Comparison of ENCODE assay signal across 8 cellular contexts in the genomic region with DNA sequence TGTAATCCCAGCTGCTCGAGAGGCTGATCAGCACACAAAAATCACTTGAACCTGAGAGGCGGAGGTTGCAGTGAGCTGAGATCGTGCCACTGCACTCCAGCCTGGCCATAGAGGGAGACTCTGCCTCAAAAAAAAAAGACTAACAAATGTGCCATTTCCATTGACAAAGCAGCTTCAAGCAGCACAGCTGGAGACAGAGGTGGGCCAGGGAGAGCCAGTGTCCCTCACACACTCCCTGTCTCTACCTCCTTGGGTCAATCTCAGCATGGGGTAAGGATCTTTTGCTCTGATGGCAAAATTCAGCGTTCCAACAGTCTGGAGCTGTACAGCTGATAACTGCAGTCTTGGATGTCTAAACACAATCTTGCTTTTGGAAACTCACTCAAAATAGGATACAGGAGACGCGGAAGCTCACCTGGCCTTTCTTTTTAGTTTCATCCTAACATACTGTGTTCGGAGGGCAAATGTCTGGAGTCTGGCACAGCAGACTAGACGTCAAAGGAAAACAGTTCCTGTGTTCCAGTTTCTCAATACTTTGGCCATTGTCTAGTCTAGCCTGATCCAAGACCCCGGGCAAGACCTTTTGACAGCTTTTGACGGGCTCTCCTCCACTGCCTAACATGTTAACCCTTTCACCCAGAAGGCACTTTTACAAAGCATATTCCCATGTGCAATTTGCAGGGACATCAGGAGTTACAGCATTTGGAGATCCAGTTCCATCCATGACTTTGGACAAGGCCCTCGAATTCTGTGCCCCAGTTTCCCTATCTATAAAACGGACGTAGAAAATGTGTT. TPM values are rescaled to one million over a fixed set of nuclear protein-coding genes. Genes with fewer than 3 reads are reported as not detected.
DNase-seq lines count a peak whose midpoint lies in the region; ATAC-seq, FAIRE-seq and TF ChIP-seq lines count a peak whose summit lies in the region.

No MANE protein-coding gene starts in this region.

- intact Hi-C loops in GM12878 (cut with micrococcal nuclease; ENCODE audit: unreplicated experiment) (no loop called here), thyroid gland (cut with DNase I) (no loop called here)

- peaks cover 68% of the 10 kb centered on the region for H3K79me2 ChIP-seq in GM12878 (ENCODE audit: control insufficient read depth, insufficient read depth, low read length)

- TF ChIP-seq POLR2A in GM12878 (IDR thresholded peaks at IDR 0.05; ENCODE audit: low read depth, low read length) (no peak), thyroid gland (IDR thresholded peaks at IDR 0.05) (no peak)

- H3K4me3 ChIP-seq in GM12878: peak overlapping the region; percentile 63
- H3K4me3 ChIP-seq in liver (ENCODE audit: low read depth in 1 of 3, low read length in 3 of 3): peak overlapping the region in 1 of 3 donors; percentile 85
- peak overlapping the region in 1 of 3 donors; percentile 77 for H3K4me3 ChIP-seq in thyroid gland (replicated peaks in 1 of 3)

- peaks cover 5% of the 10 kb centered on the region; the same call in 1 of the 2 replicates for H4K20me1 ChIP-seq in GM12878 (ENCODE audit: control insufficient read depth, insufficient read depth)

- no peaks in the 10 kb centered on the region for H3K27me3 Mint-ChIP-seq in activated T-cell treated with anti-CD3 and anti-CD28 coated beads, Interleukin-2, amount 50 U/mL, for 72 hours (ENCODE audit: low read depth)

- in situ Hi-C loops in GM12878 (cut with MboI): no loop called here

- no peak for ATAC-seq in activated T-cell treated with anti-CD3 and anti-CD28 coated beads, Interleukin-2, amount 50 U/mL, for 72 hours (replicated peaks in 1 of 2)
- no peak for ATAC-seq in GM12878
- no peak for ATAC-seq in HG03159 (IDR thresholded peaks at IDR 0.05; ENCODE audit: unreplicated experiment)

- FAIRE-seq in GM12878 (lab: Jason Lieb, UNC): no peak

- peaks cover 8 to 13% of the 10 kb centered on the region in 2 experiments; a peak in 3 of 4 replicates for H3K36me3 ChIP-seq in GM12878 (ENCODE audit: control insufficient read depth in 2 of 2, insufficient read depth in 2 of 2, low read length in 1 of 2)
- peaks cover 0 to 2% (median 0%) of the 10 kb centered on the region in 4 donors for H3K36me3 ChIP-seq in liver (ENCODE audit: control insufficient read depth in 4 of 4, insufficient read depth in 3 of 4, low read depth in 1 of 4, low read length in 3 of 4)
- H3K36me3 ChIP-seq in thyroid gland: no peaks in the 10 kb centered on the region

- DNase-seq in activated T-cell treated with anti-CD3 and anti-CD28 coated beads, Interleukin-2, amount 50 U/mL, for 72 hours: no peak
- DNase-seq in activated T-cell treated with anti-CD3 and anti-CD28 coated beads, Interleukin-2, amount 50 U/mL, for 1 hour: no peak
- no peak for DNase-seq in GM12878 (ENCODE audit: low read depth, low spot score)
- DNase-seq in thyroid gland: no peak
- DNase-seq in D341Med (ENCODE audit: low spot score): no peak
- no peak for DNase-seq in NCI-H446 (lab: John Stamatoyannopoulos, UW)

- H3K36me3 Mint-ChIP-seq in activated T-cell treated with anti-CD3 and anti-CD28 coated beads, Interleukin-2, amount 50 U/mL, for 72 hours (ENCODE audit: insufficient read depth in 2 of 2): peaks cover 9 to 30% of the 10 kb centered on the region in 2 donors

- SMC1A ChIA-PET in GM12878 (lab: Charles Lee; ENCODE audit: uncharacterized antibody, unreplicated experiment): no interaction called here

- BruUV-seq in GM12878 (replicated peaks; lab: Mats Ljungman, UMichigan): TSS peak; percentile 55

- H3K27me3 ChIP-seq in GM12878 (replicated peaks in 1 of 2; ENCODE audit: control insufficient read depth in 2 of 2, insufficient read depth in 2 of 2, low read length in 1 of 2): no peaks in the 10 kb centered on the region
- H3K27me3 ChIP-seq in liver (ENCODE audit: control insufficient read depth in 4 of 4, insufficient read depth in 4 of 4, low read length in 3 of 4): no peaks in the 10 kb centered on the region
- no peaks in the 10 kb centered on the region for H3K27me3 ChIP-seq in thyroid gland

- no peaks in the 10 kb centered on the region for H3K9me3 Mint-ChIP-seq in activated T-cell treated with anti-CD3 and anti-CD28 coated beads, Interleukin-2, amount 50 U/mL, for 72 hours

- H3K27ac Mint-ChIP-seq in activated T-cell treated with anti-CD3 and anti-CD28 coated beads, Interleukin-2, amount 50 U/mL, for 72 hours: peak overlapping the region; percentile 70

- no peaks in the 10 kb centered on the region for H3K9me3 ChIP-seq in GM12878 (replicated peaks; ENCODE audit: control insufficient read depth, insufficient read depth, low read length)
- H3K9me3 ChIP-seq in liver (ENCODE audit: control insufficient read depth in 4 of 4, low read length in 3 of 4): no peaks in the 10 kb centered on the region
- no peaks in the 10 kb centered on the region for H3K9me3 ChIP-seq in thyroid gland

- H2AFZ ChIP-seq in GM12878 (ENCODE audit: control insufficient read depth, low read depth, low read length): no peak overlapping the region

- peak overlapping the region; percentile 74 to 88 for H3K4me3 Mint-ChIP-seq in activated T-cell treated with anti-CD3 and anti-CD28 coated beads, Interleukin-2, amount 50 U/mL, for 72 hours

- peak overlapping the region; percentile 95 for H3K4me2 ChIP-seq in GM12878 (ENCODE audit: control insufficient read depth, insufficient read depth)

- peaks cover 61% of the 10 kb centered on the region for H3K4me1 Mint-ChIP-seq in activated T-cell treated with anti-CD3 and anti-CD28 coated beads, Interleukin-2, amount 50 U/mL, for 72 hours (ENCODE audit: low read depth)

- H3K27ac ChIP-seq in GM12878 (ENCODE audit: control insufficient read depth, insufficient read depth) (peak overlapping the region; percentile 80), liver (ENCODE audit: low read depth in 1 of 2, low read length in 2 of 2) (peak overlapping the region in 1 of 2 donors; percentile 29), thyroid gland (peak overlapping the region in 2 of 3 donors; percentile 17 to 29)

- H3K9ac ChIP-seq in GM12878 (ENCODE audit: control insufficient read depth, insufficient read depth, low read length): peak overlapping the region; percentile 79
- no peak overlapping the region for H3K9ac ChIP-seq in liver (ENCODE audit: low read depth in 1 of 2, low read length in 2 of 2)

- TF ChIP-seq CTCF in GM12878 (IDR thresholded peaks at IDR 0.05 in 2 of 3, conservative IDR thresholded peaks at IDR 0.05 in 1 of 3; ENCODE audit: control insufficient read depth in 2 of 3, extremely low read depth in 1 of 3, insufficient read depth in 1 of 3, low read depth in 3 of 3, low read length in 3 of 3) (no peak), liver (IDR thresholded peaks at IDR 0.05; ENCODE audit: low read depth, low read length, missing input control) (no peak), thyroid gland (IDR thresholded peaks at IDR 0.05) (no peak)

- CTCF ChIA-PET in GM12878 (lab: Yijun Ruan, JAX): interaction anchor here (0.5 to 1.5 kb wide), 4 partner anchors 16 to 391 kb away, joined by 3 to 4 read pairs (median 4); no protein-coding TSS in a partner anchor

- H3K4me1 ChIP-seq in GM12878 (ENCODE audit: control insufficient read depth, insufficient read depth, low read length): peaks cover 37% of the 10 kb centered on the region
- H3K4me1 ChIP-seq in liver (ENCODE audit: control insufficient read depth in 4 of 4, insufficient read depth in 4 of 4, low read length in 3 of 4): peaks cover 5 to 16% (median 11%) of the 10 kb centered on the region in 4 donors
- peaks cover 17 to 21% of the 10 kb centered on the region in 2 donors for H3K4me1 ChIP-seq in thyroid gland

- TF ChIP-seq RAD21 in GM12878 (IDR thresholded peaks at IDR 0.05; ENCODE audit: insufficient read depth, low read depth, low read length) (no peak), liver (IDR thresholded peaks at IDR 0.05) (no peak)

- WGBS in GM12878 (ENCODE audit: insufficient coverage, insufficient replicate concordance, low lambda C conversion rate, missing lambda C conversion rate): 53% methylated on average over 13 of the region's 13 CpGs
- WGBS in liver: 43% methylated on average over 13 of the region's 13 CpGs
- WGBS in thyroid gland, 2 donors: 47 to 53% methylated on average over 13 of the region's 13 CpGs

- POLR2A ChIA-PET in GM12878 (lab: Charles Lee): no interaction called here

- RAD21 ChIA-PET in GM12878 (lab: Charles Lee; ENCODE audit: unreplicated experiment): no interaction called here

- no peak for TF ChIP-seq EP300 in GM12878 (IDR thresholded peaks at IDR 0.05; ENCODE audit: borderline replicate concordance in 1 of 2, control insufficient read depth in 1 of 2, low read depth in 2 of 2, low read length in 2 of 2)

TF ChIP-seq in GM12878, 131 proteins besides CTCF, POLR2A, EP300 and RAD21:
- TF ChIP-seq POLR2AphosphoS5 (IDR thresholded peaks at IDR 0.05; ENCODE audit: low read length): 0 out of 2 replicates have a peak, but pooled peaks have one; percentile 23
- TF ChIP-seq KLF5 (IDR thresholded peaks at IDR 0.05; ENCODE audit: partially characterized antibody): no peak

TF ChIP-seq in liver, 16 proteins besides CTCF, POLR2A, EP300 and RAD21 (continues in another document):
- no peak for TF ChIP-seq HNF4A (conservative IDR thresholded peaks at IDR 0.05)

RNA-seq across cellular contexts. Expression of a gene that starts 2.9 kb away (rescaled TPM):
- 100 to 1,000 TPM; 217 to 272 TPM for total RNA-seq in activated T-cell treated with anti-CD3 and anti-CD28 coated beads, Interleukin-2, amount 50 U/mL, for 72 hours
- 45.7 and 57.1 TPM in 2 replicates for total RNA-seq in GM12878 (2013; cell fraction: nucleolus; rRNA removed)
- total RNA-seq in GM12878 (2014; rRNA removed) (62.9 and 77.6 TPM in 2 replicates), GM12878 (2014; rRNA removed; fragmentation: Illumina TruSeq; extraction: Trizol) (85.1 and 93.4 TPM in 2 replicates), GM12878 (2021) (176 TPM in 2 replicates), liver (10 to 100 TPM in 1 of 2 donors, 1 to 10 TPM in 1; 8.6 to 36.7 TPM), thyroid gland (10 to 100 TPM; 20.3 to 35.1 (median 27.7) TPM)
- 27.0 TPM for polyA plus RNA-seq in GM12878 (2011; ENCODE audit: low read depth)
- polyA plus RNA-seq in GM12878 (2011; rRNA removed) (34.4 and 60.5 TPM in 2 replicates), GM12878 (2014; fragmentation: Illumina TruSeq; extraction: Trizol) (88.3 and 128 TPM in 2 replicates), GM12878 (2014; fragmentation: Nextera tagmentation; extraction: Ambion mirVana) (100 to 1,000 TPM in 1 of 2 experiments, 10 to 100 TPM in 1; 38.3 to 124 TPM), GM12878 (2014; rRNA removed) (99.6 and 118 TPM in 2 replicates), GM12878 (2016; fragmentation: Nextera tagmentation; extraction: Ambion mirVana) (10 to 100 TPM; 10.7 to 32.2 TPM), liver (1 to 10 TPM; 2.1 to 7.6 TPM)
- polyA plus RNA-seq in GM12878 (2011; cell fraction: cytosol; rRNA removed): 91.5 and 94.4 TPM in 2 replicates
- 108 and 135 TPM in 2 replicates for polyA plus RNA-seq in GM12878 (2011; cell fraction: nucleus; rRNA removed)
- 56.0 and 64.4 TPM in 2 replicates for polyA plus RNA-seq in GM12878 (2012)
- 65.9 and 81.3 TPM in 2 replicates for polyA minus RNA-seq in GM12878 (2011; rRNA and poly(A)+ RNA removed)
- 63.7 and 66.3 TPM in 2 replicates for polyA minus RNA-seq in GM12878 (2011; cell fraction: cytosol; rRNA and poly(A)+ RNA removed)
- polyA minus RNA-seq in GM12878 (2011; cell fraction: nucleus; rRNA and poly(A)+ RNA removed): 17.0 and 35.5 TPM in 2 replicates
